Comparison of ENCODE assay signal across 14 cellular contexts in genomic region chr11:108322666-108323065, GRCh38.
"Had no signal": no experiment of that assay in that cellular context is flagged by ENCODE, and none has a peak within 500 bp of the region (broad histone marks: within the 10 kb centered on the region; RNA-seq: fewer than 3 reads in every experiment).

No MANE protein-coding gene starts in this region.

- H3K4me3 ChIP-seq: breast epithelium, pancreas, thyroid gland had no signal

- H3K4me1 ChIP-seq: breast epithelium, pancreas, thyroid gland had no signal

- H3K27me3 ChIP-seq: breast epithelium, neutrophil, pancreas, thyroid gland had no signal

- H3K36me3 ChIP-seq: breast epithelium had no signal

- H3K27ac ChIP-seq: breast epithelium, neutrophil, pancreas, thyroid gland had no signal

- H3K27ac Mint-ChIP-seq: activated CD4-positive, alpha-beta T cell treated with anti-CD3 and anti-CD28 coated beads, Interleukin-2, amount 10 ng/mL, durations not matched to agents 7 days and 5 days had no signal

- ATAC-seq: activated CD4-positive, CD25-positive, alpha-beta regulatory T cell treated with anti-CD3 and anti-CD28 coated beads, Interleukin-2, amount 50 U/mL, for 24 hours; esophagus mucosa; pancreas; sciatic nerve had no signal

- DNase-seq: activated CD4-positive, alpha-beta T cell treated with anti-CD3 and anti-CD28 coated beads, Interleukin-2, amount 10 ng/mL, durations not matched to agents 7 days and 5 days; activated CD8-positive, alpha-beta memory T cell treated with anti-CD3 and anti-CD28 coated beads for 24 hours; activated CD8-positive, alpha-beta memory T cell treated with anti-CD3 and anti-CD28 coated beads, Interleukin-2, amount 50 U/mL, for 48 hours; effector CD4-positive, alpha-beta T cell; pancreas; stimulated activated CD4-positive, alpha-beta T cell treated with anti-CD3 and anti-CD28 coated beads, Interleukin-4, amount 100 ng/mL, for 4 hours; stimulated activated naive CD4-positive, alpha-beta T cell; thyroid gland had no signal

- H3K27me3 Mint-ChIP-seq: activated CD4-positive, alpha-beta T cell treated with anti-CD3 and anti-CD28 coated beads, Interleukin-2, amount 10 ng/mL, durations not matched to agents 7 days and 5 days; memory B cell had no signal

- H3K9me3 ChIP-seq: breast epithelium, neutrophil, pancreas, thyroid gland had no signal

- H3K4me1 Mint-ChIP-seq: activated CD4-positive, alpha-beta T cell treated with anti-CD3 and anti-CD28 coated beads, Interleukin-2, amount 10 ng/mL, durations not matched to agents 7 days and 5 days; memory B cell had no signal

- H3K4me3 Mint-ChIP-seq: activated CD4-positive, alpha-beta T cell treated with anti-CD3 and anti-CD28 coated beads, Interleukin-2, amount 10 ng/mL, durations not matched to agents 7 days and 5 days; memory B cell had no signal

- H3K9me3 Mint-ChIP-seq: activated CD4-positive, alpha-beta T cell treated with anti-CD3 and anti-CD28 coated beads, Interleukin-2, amount 10 ng/mL, durations not matched to agents 7 days and 5 days; memory B cell had no signal
